In the genomic region with DNA sequence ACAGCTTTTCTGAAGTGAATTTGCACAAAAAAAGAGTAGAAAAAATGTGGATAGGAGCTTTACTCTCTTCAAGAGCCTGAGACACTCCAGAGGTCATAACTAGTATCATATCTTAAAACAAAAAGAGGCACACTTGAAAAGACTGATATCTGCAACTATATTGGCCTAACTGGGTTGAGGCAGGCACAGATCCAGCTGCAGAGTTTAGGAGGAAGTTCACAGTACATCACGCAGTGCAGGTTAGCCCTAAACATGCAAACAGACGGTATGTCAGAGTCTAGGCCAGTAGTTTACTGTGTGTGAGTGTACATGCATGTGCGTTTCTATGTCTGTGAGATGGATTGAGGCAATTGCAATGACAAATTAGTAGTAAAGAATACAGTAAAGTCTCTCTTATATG, we compare ENCODE assay signal across 1 cellular context.
TF ChIP-seq lines count a peak whose summit lies in the region.

No MANE protein-coding gene starts in this region.

TF ChIP-seq in HepG2, 621 proteins besides CTCF, POLR2A, EP300 and RAD21:
- TF ChIP-seq, protein P1, sequence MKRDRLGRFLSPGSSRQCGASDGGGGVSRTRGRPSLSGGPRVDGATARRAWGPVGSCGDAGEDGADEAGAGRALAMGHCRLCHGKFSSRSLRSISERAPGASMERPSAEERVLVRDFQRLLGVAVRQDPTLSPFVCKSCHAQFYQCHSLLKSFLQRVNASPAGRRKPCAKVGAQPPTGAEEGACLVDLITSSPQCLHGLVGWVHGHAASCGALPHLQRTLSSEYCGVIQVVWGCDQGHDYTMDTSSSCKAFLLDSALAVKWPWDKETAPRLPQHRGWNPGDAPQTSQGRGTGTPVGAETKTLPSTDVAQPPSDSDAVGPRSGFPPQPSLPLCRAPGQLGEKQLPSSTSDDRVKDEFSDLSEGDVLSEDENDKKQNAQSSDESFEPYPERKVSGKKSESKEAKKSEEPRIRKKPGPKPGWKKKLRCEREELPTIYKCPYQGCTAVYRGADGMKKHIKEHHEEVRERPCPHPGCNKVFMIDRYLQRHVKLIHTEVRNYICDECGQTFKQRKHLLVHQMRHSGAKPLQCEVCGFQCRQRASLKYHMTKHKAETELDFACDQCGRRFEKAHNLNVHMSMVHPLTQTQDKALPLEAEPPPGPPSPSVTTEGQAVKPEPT (CRISPR knock-in tag; IDR thresholded peaks at IDR 0.05; ENCODE audit: low read depth), result no peak
- TF ChIP-seq RARG (CRISPR knock-in tag; IDR thresholded peaks at IDR 0.05; ENCODE audit: low read depth), result no peak
- TF ChIP-seq, protein P2, sequence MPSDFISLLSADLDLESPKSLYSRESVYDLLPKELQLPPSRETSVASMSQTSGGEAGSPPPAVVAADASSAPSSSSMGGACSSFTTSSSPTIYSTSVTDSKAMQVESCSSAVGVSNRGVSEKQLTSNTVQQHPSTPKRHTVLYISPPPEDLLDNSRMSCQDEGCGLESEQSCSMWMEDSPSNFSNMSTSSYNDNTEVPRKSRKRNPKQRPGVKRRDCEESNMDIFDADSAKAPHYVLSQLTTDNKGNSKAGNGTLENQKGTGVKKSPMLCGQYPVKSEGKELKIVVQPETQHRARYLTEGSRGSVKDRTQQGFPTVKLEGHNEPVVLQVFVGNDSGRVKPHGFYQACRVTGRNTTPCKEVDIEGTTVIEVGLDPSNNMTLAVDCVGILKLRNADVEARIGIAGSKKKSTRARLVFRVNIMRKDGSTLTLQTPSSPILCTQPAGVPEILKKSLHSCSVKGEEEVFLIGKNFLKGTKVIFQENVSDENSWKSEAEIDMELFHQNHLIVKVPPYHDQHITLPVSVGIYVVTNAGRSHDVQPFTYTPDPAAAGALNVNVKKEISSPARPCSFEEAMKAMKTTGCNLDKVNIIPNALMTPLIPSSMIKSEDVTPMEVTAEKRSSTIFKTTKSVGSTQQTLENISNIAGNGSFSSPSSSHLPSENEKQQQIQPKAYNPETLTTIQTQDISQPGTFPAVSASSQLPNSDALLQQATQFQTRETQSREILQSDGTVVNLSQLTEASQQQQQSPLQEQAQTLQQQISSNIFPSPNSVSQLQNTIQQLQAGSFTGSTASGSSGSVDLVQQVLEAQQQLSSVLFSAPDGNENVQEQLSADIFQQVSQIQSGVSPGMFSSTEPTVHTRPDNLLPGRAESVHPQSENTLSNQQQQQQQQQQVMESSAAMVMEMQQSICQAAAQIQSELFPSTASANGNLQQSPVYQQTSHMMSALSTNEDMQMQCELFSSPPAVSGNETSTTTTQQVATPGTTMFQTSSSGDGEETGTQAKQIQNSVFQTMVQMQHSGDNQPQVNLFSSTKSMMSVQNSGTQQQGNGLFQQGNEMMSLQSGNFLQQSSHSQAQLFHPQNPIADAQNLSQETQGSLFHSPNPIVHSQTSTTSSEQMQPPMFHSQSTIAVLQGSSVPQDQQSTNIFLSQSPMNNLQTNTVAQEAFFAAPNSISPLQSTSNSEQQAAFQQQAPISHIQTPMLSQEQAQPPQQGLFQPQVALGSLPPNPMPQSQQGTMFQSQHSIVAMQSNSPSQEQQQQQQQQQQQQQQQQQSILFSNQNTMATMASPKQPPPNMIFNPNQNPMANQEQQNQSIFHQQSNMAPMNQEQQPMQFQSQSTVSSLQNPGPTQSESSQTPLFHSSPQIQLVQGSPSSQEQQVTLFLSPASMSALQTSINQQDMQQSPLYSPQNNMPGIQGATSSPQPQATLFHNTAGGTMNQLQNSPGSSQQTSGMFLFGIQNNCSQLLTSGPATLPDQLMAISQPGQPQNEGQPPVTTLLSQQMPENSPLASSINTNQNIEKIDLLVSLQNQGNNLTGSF (CRISPR knock-in tag; IDR thresholded peaks at IDR 0.05), result no peak
